ENCODE assay signal across 1 cellular context in the genomic region with DNA sequence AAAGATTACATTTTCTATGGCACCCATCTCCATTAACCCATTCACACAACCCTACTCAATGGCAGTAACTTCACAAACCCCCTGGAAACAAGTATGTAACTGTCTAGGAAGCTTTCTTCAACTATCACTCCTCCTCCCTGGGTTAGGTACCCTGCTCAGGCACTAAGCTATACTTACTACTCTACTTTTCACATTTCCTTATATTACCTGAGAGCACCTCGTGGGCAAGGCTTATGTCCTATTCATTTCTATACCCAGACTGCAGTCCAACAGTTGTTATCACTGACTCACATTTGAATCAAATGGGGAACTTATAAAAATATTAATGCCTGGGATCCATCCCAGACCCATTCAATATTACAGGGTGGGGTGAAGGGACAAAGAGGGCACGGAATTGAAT.
TF ChIP-seq lines count a peak whose summit lies in the region.

No MANE protein-coding gene starts in this region.

TF ChIP-seq in endothelial cell of umbilical vein, 7 proteins besides CTCF, POLR2A, EP300 and RAD21:
- TF ChIP-seq POLR2AphosphoS5 (IDR thresholded peaks at IDR 0.05; ENCODE audit: insufficient read depth, low read depth, low read length) (no peak), MYC (IDR thresholded peaks at IDR 0.05; ENCODE audit: low read depth, low read length) (no peak), FOS (IDR thresholded peaks at IDR 0.05; ENCODE audit: borderline replicate concordance, insufficient read depth, low read length) (no peak), GATA2 (IDR thresholded peaks at IDR 0.05; ENCODE audit: insufficient read depth, insufficient read length, low read depth, low read length) (no peak), EZH2 (IDR thresholded peaks at IDR 0.05; ENCODE audit: borderline replicate concordance, low read depth, low read length, severe bottlenecking) (no peak), JUN (IDR thresholded peaks at IDR 0.05; ENCODE audit: borderline replicate concordance, insufficient read depth, insufficient read length, low read depth) (no peak)
- TF ChIP-seq, protein P1, sequence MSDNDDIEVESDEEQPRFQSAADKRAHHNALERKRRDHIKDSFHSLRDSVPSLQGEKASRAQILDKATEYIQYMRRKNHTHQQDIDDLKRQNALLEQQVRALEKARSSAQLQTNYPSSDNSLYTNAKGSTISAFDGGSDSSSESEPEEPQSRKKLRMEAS (IDR thresholded peaks at IDR 0.05; ENCODE audit: insufficient read depth, insufficient read length), result no peak
